ENCODE assay signal across 19 cellular contexts in the genomic region with DNA sequence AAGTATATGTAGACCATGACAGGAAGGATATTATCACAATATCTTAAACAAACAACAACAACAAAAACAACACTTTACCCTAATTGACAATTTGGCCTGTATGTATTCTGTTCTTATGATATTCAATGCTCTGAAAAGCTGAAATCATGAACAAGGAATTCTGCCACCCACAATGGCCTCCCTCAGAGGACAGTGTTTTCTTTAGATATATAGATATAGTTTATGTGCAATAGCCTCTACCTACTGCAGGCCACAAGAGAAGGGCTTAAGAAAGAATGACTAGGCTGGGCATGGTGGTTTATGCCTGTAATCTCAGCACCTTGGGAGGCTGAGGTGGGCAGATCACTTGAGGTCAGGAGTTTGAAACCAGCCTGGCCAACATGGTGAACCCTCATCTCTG.
"Had no signal": no experiment of that assay in that cellular context is flagged by ENCODE, and none has a peak within 500 bp of the region (broad histone marks: within the 10 kb centered on the region; RNA-seq: fewer than 3 reads in every experiment).

No MANE protein-coding gene starts in this region.

- H3K4me1 ChIP-seq: SJSA1 had no signal

- H3K4me3 ChIP-seq: SJSA1, SK-N-MC had no signal

- H3K9me3 ChIP-seq: SJSA1 had no signal

- H3K27ac ChIP-seq: SJSA1, SK-N-MC had no signal

- H3K27me3 ChIP-seq: SJSA1 had no signal

- H3K36me3 ChIP-seq: SJSA1 had no signal

- DNase-seq: KBM-7, MM.1S, NCI-H1092 treated with DMSO at 0.1 percent for 48 hours, NCI-H1436, NCI-H187, NCI-H2029, NCI-H2081 treated with DMSO at 0.1 percent for 48 hours, NCI-H2171, NCI-H226, NCI-H446, NCI-H510A, NCI-H524 treated with DMSO at 0.1 percent for 48 hours, NCI-H69, NCI-H774, Right ventricle myocardium superior, RPMI8226, SIG-M5 had no signal
